ENCODE assay signal across 1 cellular context in the genomic region with DNA sequence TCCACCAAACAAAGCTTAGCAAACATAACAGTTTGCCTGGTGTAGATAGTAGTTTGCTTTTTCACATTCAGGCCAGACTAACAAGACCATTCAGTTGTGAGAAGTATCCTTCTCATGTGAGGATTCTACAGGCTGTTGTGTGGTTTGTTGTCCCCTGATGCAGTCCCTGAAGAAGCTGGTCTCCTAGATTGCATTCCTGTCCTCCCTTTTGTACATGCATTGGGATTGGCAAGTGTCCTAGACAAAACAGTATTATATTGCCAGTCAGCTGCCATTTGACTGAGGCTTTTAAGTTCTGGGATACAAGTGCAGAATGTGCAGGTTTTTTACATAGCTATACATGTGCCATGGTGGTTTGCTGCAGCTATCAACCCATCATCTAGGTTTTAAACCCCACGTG.
TF ChIP-seq lines count a peak whose summit lies in the region.

No MANE protein-coding gene starts in this region.

TF ChIP-seq in IMR-90, 13 proteins besides CTCF, POLR2A, EP300 and RAD21:
- TF ChIP-seq SMC3 (IDR thresholded peaks at IDR 0.05; ENCODE audit: low read depth, low read length) (no peak), MAZ (IDR thresholded peaks at IDR 0.05; ENCODE audit: borderline replicate concordance, low read depth, low read length) (no peak), MXI1 (IDR thresholded peaks at IDR 0.05; ENCODE audit: borderline replicate concordance, low read depth, low read length) (no peak), RFX5 (IDR thresholded peaks at IDR 0.05; ENCODE audit: low read depth, low read length) (no peak), CEBPB (IDR thresholded peaks at IDR 0.05; ENCODE audit: low read depth, low read length) (no peak), FOS (IDR thresholded peaks at IDR 0.05; ENCODE audit: low read depth, low read length) (no peak), NFE2L2 (IDR thresholded peaks at IDR 0.05; ENCODE audit: low read depth, low read length) (no peak)
